In the genomic region with DNA sequence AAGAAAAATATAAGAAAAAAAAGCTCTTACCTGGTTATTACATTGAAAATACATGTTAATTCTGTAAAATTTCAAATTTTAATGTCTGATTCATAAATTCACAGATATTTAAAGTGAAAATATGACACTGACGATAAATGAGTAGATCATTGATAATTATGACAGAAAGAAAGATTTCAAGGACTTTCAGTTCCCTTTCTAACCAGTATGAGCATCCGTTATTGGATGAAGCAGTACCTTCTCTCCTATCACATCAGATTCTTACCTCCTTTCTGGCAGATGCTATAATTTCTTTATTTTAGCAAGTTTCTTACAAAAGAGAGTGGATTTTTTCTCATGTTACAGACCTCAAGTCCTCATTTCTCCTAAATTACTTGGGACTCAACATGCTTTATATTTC, we compare ENCODE assay signal across 26 cellular contexts.
"Had no signal": no experiment of that assay in that cellular context is flagged by ENCODE, and none has a peak within 500 bp of the region (broad histone marks: within the 10 kb centered on the region; RNA-seq: fewer than 3 reads in every experiment).

No MANE protein-coding gene starts in this region.

- H3K27ac ChIP-seq: HL-60, KMS-11, PC-9, Peyer's patch, SJCRH30 had no signal

- H3K27me3 ChIP-seq: Peyer's patch, SJCRH30 had no signal

- H2AFZ ChIP-seq: PC-9 had no signal

- ATAC-seq: K562, Right ventricle myocardium inferior, SK-N-SH treated with all-trans-retinoic acid at 6 μM for 48 hours, T-helper 17 cell had no signal

- DNase-seq: MM.1S, NCI-H1092, NCI-H1105 treated with DMSO at 0.1 percent for 48 hours, NCI-H1417 treated with DMSO at 0.1 percent for 48 hours, NCI-H146, NCI-H1694 treated with DMSO at 0.1 percent for 48 hours, NCI-H1930, NCI-H2081, NCI-H2107, NCI-H2227 treated with DMSO at 0.1 percent for 48 hours, NCI-H524, NCI-H526 treated with DMSO at 0.1 percent for 48 hours, NCI-H748 treated with DMSO at 0.1 percent for 48 hours, OCI-M1, PC-9, Peyer's patch, SHP77 treated with DMSO at 0.1 percent for 48 hours, SJCRH30, T-helper 1 cell, T-helper 17 cell had no signal

- H3K4me1 ChIP-seq: Peyer's patch, SJCRH30 had no signal

- H3K4me2 ChIP-seq: KMS-11, PC-9 had no signal

- H3K9me3 ChIP-seq: Peyer's patch, SJCRH30 had no signal

- H3K9ac ChIP-seq: KMS-11 had no signal

- FAIRE-seq: HTR-8/SVneo, K562 had no signal

- H3K4me3 ChIP-seq: K562, PC-9, Peyer's patch, SJCRH30 had no signal

- H3K36me3 ChIP-seq: Peyer's patch, SJCRH30 had no signal
